10 cellular contexts compared by ENCODE assay signal in genomic region chr16:5633845-5634440, GRCh38.
DNase-seq lines count a peak whose midpoint lies in the region; ATAC-seq and TF ChIP-seq lines count a peak whose summit lies in the region.
"Had no signal": no experiment of that assay in that cellular context is flagged by ENCODE, and none has a peak within 500 bp of the region (broad histone marks: within the 10 kb centered on the region; RNA-seq: fewer than 3 reads in every experiment).

No MANE protein-coding gene starts in this region.

- no peak overlapping the region for H3K27ac Mint-ChIP-seq in endothelial cell (ENCODE audit: unreplicated experiment)
- no peak overlapping the region for H3K27ac Mint-ChIP-seq in activated T-helper 1 cell treated with anti-CD3 and anti-CD28 coated beads, Interleukin-12 subunit alpha, Interleukin-12 subunit beta, Interleukin-2, Interleukin-4 antibody, amounts not matched to agents 30 ng/mL and 10 ng/mL and 1 ng/mL, durations not matched to agents 14 hours and 24 hours and 36 hours

- no peaks in the 10 kb centered on the region for H3K36me3 Mint-ChIP-seq in endothelial cell (ENCODE audit: low read depth, unreplicated experiment)
- no peaks in the 10 kb centered on the region for H3K36me3 Mint-ChIP-seq in activated T-helper 1 cell treated with anti-CD3 and anti-CD28 coated beads, Interleukin-12 subunit alpha, Interleukin-12 subunit beta, Interleukin-2, Interleukin-4 antibody, amounts not matched to agents 30 ng/mL and 10 ng/mL and 1 ng/mL, durations not matched to agents 14 hours and 24 hours and 36 hours (ENCODE audit: low read depth)

- in situ Hi-C loops in HAP-1 (cut with MboI; ENCODE audit: low sequenced_read_pairs) = no loop called here

- DNase-seq in cardiac muscle cell (ENCODE audit: low read depth in 1 of 2, low spot score in 1 of 2) (peak; percentile 4 to 71), right atrium auricular region (ENCODE audit: low spot score) (no peak), NCI-H2227 treated with DMSO at 0.1 percent for 48 hours (lab: John Stamatoyannopoulos, UW) (peak; percentile 12), endothelial cell (ENCODE audit: low spot score) (no peak), superior temporal gyrus (ENCODE audit: extremely low spot score) (peak; percentile 68), HAP-1 (ENCODE audit: low spot score in 2 of 2) (no peak)
- DNase-seq in activated T-helper 1 cell treated with anti-CD3 and anti-CD28 coated beads, Interleukin-12 subunit alpha, Interleukin-12 subunit beta, Interleukin-2, Interleukin-4 antibody, amounts not matched to agents 30 ng/mL and 10 ng/mL and 1 ng/mL, durations not matched to agents 14 hours and 24 hours and 36 hours (ENCODE audit: low spot score) = no peak
- DNase-seq: stimulated activated CD4-positive, alpha-beta T cell treated with anti-CD3 and anti-CD28 coated beads, Interleukin-15, amount 100 ng/mL, for 24 hours had no signal

- no peaks in the 10 kb centered on the region for H3K4me1 Mint-ChIP-seq in endothelial cell (ENCODE audit: unreplicated experiment)
- no peaks in the 10 kb centered on the region for H3K4me1 Mint-ChIP-seq in activated T-helper 1 cell treated with anti-CD3 and anti-CD28 coated beads, Interleukin-12 subunit alpha, Interleukin-12 subunit beta, Interleukin-2, Interleukin-4 antibody, amounts not matched to agents 30 ng/mL and 10 ng/mL and 1 ng/mL, durations not matched to agents 14 hours and 24 hours and 36 hours (ENCODE audit: low read depth)
- H3K4me1 Mint-ChIP-seq: central memory CD8-positive, alpha-beta T cell had no signal

- H3K9me3 ChIP-seq in cardiac muscle cell (ENCODE audit: low read depth) (no peaks in the 10 kb centered on the region), right atrium auricular region (no peaks in the 10 kb centered on the region), HAP-1 (no peaks in the 10 kb centered on the region)

- H3K27me3 ChIP-seq in cardiac muscle cell = peaks cover 4% of the 10 kb centered on the region
- no peaks in the 10 kb centered on the region for H3K27me3 ChIP-seq in right atrium auricular region
- no peaks in the 10 kb centered on the region for H3K27me3 ChIP-seq in HAP-1 (ENCODE audit: low read depth)

- H3K4me3 Mint-ChIP-seq in endothelial cell (ENCODE audit: unreplicated experiment) = no peak overlapping the region
- no peak overlapping the region for H3K4me3 Mint-ChIP-seq in activated T-helper 1 cell treated with anti-CD3 and anti-CD28 coated beads, Interleukin-12 subunit alpha, Interleukin-12 subunit beta, Interleukin-2, Interleukin-4 antibody, amounts not matched to agents 30 ng/mL and 10 ng/mL and 1 ng/mL, durations not matched to agents 14 hours and 24 hours and 36 hours
- H3K4me3 Mint-ChIP-seq: central memory CD8-positive, alpha-beta T cell had no signal

- intact Hi-C loops in activated T-helper 1 cell treated with anti-CD3 and anti-CD28 coated beads, Interleukin-12 subunit alpha, Interleukin-12 subunit beta, Interleukin-2, Interleukin-4 antibody, amounts not matched to agents 30 ng/mL and 10 ng/mL and 1 ng/mL, durations not matched to agents 14 hours and 24 hours and 36 hours (cut with micrococcal nuclease) = no loop called here

- no peak overlapping the region for H3K27ac ChIP-seq in cardiac muscle cell
- no peak overlapping the region for H3K27ac ChIP-seq in right atrium auricular region

- TF ChIP-seq CTCF in cardiac muscle cell (IDR thresholded peaks at IDR 0.05; ENCODE audit: low read depth, low read length) (no peak), right atrium auricular region (IDR thresholded peaks at IDR 0.05) (peak in 1 of 2 donors; percentile 46), endothelial cell (IDR thresholded peaks at IDR 0.05; ENCODE audit: unreplicated experiment) (peak; percentile 36)

- no peaks in the 10 kb centered on the region for H3K36me3 ChIP-seq in cardiac muscle cell
- H3K36me3 ChIP-seq in right atrium auricular region = no peaks in the 10 kb centered on the region
- no peaks in the 10 kb centered on the region for H3K36me3 ChIP-seq in HAP-1 (replicated peaks)

- H3K27me3 Mint-ChIP-seq in endothelial cell (ENCODE audit: unreplicated experiment) = no peaks in the 10 kb centered on the region
- no peaks in the 10 kb centered on the region for H3K27me3 Mint-ChIP-seq in activated T-helper 1 cell treated with anti-CD3 and anti-CD28 coated beads, Interleukin-12 subunit alpha, Interleukin-12 subunit beta, Interleukin-2, Interleukin-4 antibody, amounts not matched to agents 30 ng/mL and 10 ng/mL and 1 ng/mL, durations not matched to agents 14 hours and 24 hours and 36 hours (ENCODE audit: insufficient read depth)
- H3K27me3 Mint-ChIP-seq: central memory CD8-positive, alpha-beta T cell had no signal

- H3K9me3 Mint-ChIP-seq in endothelial cell (ENCODE audit: unreplicated experiment) = no peaks in the 10 kb centered on the region
- H3K9me3 Mint-ChIP-seq in activated T-helper 1 cell treated with anti-CD3 and anti-CD28 coated beads, Interleukin-12 subunit alpha, Interleukin-12 subunit beta, Interleukin-2, Interleukin-4 antibody, amounts not matched to agents 30 ng/mL and 10 ng/mL and 1 ng/mL, durations not matched to agents 14 hours and 24 hours and 36 hours = no peaks in the 10 kb centered on the region
- H3K9me3 Mint-ChIP-seq: central memory CD8-positive, alpha-beta T cell had no signal

- ATAC-seq in HG02642 (IDR thresholded peaks at IDR 0.05; ENCODE audit: poor library complexity, unreplicated experiment) = no peak

- H3K4me3 ChIP-seq in cardiac muscle cell (no peak overlapping the region), right atrium auricular region (no peak overlapping the region), HAP-1 (no peak overlapping the region)

- H3K4me1 ChIP-seq in cardiac muscle cell (ENCODE audit: low read depth) = no peaks in the 10 kb centered on the region
- H3K4me1 ChIP-seq in right atrium auricular region = no peaks in the 10 kb centered on the region
- no peaks in the 10 kb centered on the region for H3K4me1 ChIP-seq in HAP-1

Comparison
In these comparisons a context has a peak if more than half of its experiments do, and no peak if none do; other contexts are left out.
1. DNase-seq: peak in cardiac muscle cell (2 of 2), NCI-H2227 treated with DMSO at 0.1 percent for 48 hours (single experiment) and superior temporal gyrus (single experiment); none in right atrium auricular region (single experiment), endothelial cell (single experiment), activated T-helper 1 cell treated with anti-CD3 and anti-CD28 coated beads, Interleukin-12 subunit alpha, Interleukin-12 subunit beta, Interleukin-2, Interleukin-4 antibody, amounts not matched to agents 30 ng/mL and 10 ng/mL and 1 ng/mL, durations not matched to agents 14 hours and 24 hours and 36 hours (single experiment) and HAP-1 (0 of 2).